1 cellular context compared by ENCODE assay signal in genomic region chr3:78221796-78222195, GRCh38.
TF ChIP-seq lines count a peak whose summit lies in the region.

No MANE protein-coding gene starts in this region.

TF ChIP-seq in WTC11, 78 proteins besides CTCF, POLR2A, EP300 and RAD21 (continued from another document):
- TF ChIP-seq PRDM15 (CRISPR knock-in tag; IDR thresholded peaks at IDR 0.05) (no peak), FOXK1 (CRISPR knock-in tag; IDR thresholded peaks at IDR 0.05) (no peak), ZNF423 (CRISPR knock-in tag; IDR thresholded peaks at IDR 0.05) (no peak), ETV6 (CRISPR knock-in tag; IDR thresholded peaks at IDR 0.05) (no peak), IRF2 (CRISPR knock-in tag; IDR thresholded peaks at IDR 0.05; ENCODE audit: borderline replicate concordance, low read depth) (no peak), TCF7 (CRISPR knock-in tag; IDR thresholded peaks at IDR 0.05; ENCODE audit: low read depth) (no peak), KAT7 (CRISPR knock-in tag; IDR thresholded peaks at IDR 0.05; ENCODE audit: borderline replicate concordance) (no peak)
- TF ChIP-seq, protein P1, sequence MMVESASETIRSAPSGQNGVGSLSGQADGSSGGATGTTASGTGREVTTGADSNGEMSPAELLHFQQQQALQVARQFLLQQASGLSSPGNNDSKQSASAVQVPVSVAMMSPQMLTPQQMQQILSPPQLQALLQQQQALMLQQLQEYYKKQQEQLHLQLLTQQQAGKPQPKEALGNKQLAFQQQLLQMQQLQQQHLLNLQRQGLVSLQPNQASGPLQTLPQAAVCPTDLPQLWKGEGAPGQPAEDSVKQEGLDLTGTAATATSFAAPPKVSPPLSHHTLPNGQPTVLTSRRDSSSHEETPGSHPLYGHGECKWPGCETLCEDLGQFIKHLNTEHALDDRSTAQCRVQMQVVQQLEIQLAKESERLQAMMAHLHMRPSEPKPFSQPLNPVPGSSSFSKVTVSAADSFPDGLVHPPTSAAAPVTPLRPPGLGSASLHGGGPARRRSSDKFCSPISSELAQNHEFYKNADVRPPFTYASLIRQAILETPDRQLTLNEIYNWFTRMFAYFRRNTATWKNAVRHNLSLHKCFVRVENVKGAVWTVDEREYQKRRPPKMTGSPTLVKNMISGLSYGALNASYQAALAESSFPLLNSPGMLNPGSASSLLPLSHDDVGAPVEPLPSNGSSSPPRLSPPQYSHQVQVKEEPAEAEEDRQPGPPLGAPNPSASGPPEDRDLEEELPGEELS (CRISPR knock-in tag; IDR thresholded peaks at IDR 0.05) = no peak
- TF ChIP-seq, protein P2, sequence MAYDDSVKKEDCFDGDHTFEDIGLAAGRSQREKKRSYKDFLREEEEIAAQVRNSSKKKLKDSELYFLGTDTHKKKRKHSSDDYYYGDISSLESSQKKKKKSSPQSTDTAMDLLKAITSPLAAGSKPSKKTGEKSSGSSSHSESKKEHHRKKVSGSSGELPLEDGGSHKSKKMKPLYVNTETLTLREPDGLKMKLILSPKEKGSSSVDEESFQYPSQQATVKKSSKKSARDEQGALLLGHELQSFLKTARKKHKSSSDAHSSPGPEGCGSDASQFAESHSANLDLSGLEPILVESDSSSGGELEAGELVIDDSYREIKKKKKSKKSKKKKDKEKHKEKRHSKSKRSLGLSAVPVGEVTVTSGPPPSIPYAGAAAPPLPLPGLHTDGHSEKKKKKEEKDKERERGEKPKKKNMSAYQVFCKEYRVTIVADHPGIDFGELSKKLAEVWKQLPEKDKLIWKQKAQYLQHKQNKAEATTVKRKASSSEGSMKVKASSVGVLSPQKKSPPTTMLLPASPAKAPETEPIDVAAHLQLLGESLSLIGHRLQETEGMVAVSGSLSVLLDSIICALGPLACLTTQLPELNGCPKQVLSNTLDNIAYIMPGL (CRISPR knock-in tag; IDR thresholded peaks at IDR 0.05) = no peak
- TF ChIP-seq, protein P3, sequence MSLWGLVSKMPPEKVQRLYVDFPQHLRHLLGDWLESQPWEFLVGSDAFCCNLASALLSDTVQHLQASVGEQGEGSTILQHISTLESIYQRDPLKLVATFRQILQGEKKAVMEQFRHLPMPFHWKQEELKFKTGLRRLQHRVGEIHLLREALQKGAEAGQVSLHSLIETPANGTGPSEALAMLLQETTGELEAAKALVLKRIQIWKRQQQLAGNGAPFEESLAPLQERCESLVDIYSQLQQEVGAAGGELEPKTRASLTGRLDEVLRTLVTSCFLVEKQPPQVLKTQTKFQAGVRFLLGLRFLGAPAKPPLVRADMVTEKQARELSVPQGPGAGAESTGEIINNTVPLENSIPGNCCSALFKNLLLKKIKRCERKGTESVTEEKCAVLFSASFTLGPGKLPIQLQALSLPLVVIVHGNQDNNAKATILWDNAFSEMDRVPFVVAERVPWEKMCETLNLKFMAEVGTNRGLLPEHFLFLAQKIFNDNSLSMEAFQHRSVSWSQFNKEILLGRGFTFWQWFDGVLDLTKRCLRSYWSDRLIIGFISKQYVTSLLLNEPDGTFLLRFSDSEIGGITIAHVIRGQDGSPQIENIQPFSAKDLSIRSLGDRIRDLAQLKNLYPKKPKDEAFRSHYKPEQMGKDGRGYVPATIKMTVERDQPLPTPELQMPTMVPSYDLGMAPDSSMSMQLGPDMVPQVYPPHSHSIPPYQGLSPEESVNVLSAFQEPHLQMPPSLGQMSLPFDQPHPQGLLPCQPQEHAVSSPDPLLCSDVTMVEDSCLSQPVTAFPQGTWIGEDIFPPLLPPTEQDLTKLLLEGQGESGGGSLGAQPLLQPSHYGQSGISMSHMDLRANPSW (CRISPR knock-in tag; conservative IDR thresholded peaks at IDR 0.05; ENCODE audit: low read depth) = no peak
